ENCODE assay signal across 8 cellular contexts in the genomic region with DNA sequence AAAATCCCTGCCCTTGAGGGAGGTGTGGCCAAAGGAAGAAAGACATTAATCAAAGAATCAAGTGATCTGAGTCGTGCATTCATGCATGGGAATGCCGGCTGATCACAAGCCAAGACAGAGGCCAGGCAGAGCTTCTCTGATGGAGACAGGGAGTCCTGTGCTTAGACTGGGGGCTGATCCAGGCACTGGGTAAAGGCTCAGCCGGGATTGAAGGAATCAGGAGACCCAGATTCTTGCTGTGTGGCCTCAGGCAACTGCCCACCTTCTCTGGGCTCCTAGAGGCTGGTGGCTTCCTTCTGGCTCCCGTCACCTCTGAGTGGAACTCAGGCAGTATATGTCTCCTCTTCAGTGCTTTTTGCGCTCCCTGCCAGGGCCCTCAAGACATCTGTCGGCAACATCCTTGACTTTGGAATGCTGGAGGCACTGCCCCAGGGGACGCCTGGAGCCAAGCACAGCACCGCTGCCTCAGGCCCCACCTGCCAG. TPM values are rescaled to one million over a fixed set of nuclear protein-coding genes. Genes with fewer than 3 reads are reported as not detected.
DNase-seq lines count a peak whose midpoint lies in the region; ATAC-seq and TF ChIP-seq lines count a peak whose summit lies in the region.

No MANE protein-coding gene starts in this region.

- H3K27me3 ChIP-seq in CD4-positive, CD25-positive, alpha-beta regulatory T cell (ENCODE audit: control insufficient read depth, insufficient read depth, low read length) = no peaks in the 10 kb centered on the region
- H3K27me3 ChIP-seq in esophagus (ENCODE audit: control insufficient read depth in 1 of 2, insufficient read depth in 2 of 2, low read length in 2 of 2) = no peaks in the 10 kb centered on the region

- WGBS in esophagus, 2 donors = 37 to 58% methylated on average over 8 of the region's 8 CpGs

- peaks cover 15% of the 10 kb centered on the region for H3K4me1 ChIP-seq in CD4-positive, CD25-positive, alpha-beta regulatory T cell (ENCODE audit: control insufficient read depth, insufficient read depth, low read length, poor library complexity, severe bottlenecking)
- H3K4me1 ChIP-seq in esophagus (ENCODE audit: control insufficient read depth in 2 of 2, insufficient read depth in 2 of 2, low read length in 1 of 2) = peaks cover 19 to 62% of the 10 kb centered on the region in 2 donors

- H3K9me3 ChIP-seq in CD4-positive, CD25-positive, alpha-beta regulatory T cell (ENCODE audit: control insufficient read depth in 2 of 2, low read length in 2 of 2) = no peaks in the 10 kb centered on the region
- H3K9me3 ChIP-seq in esophagus (ENCODE audit: control insufficient read depth in 2 of 2, insufficient read depth in 1 of 2, low read depth in 1 of 2, low read length in 1 of 2) = no peaks in the 10 kb centered on the region

- H3K27ac Mint-ChIP-seq in CD4-positive, CD25-positive, alpha-beta regulatory T cell = peak overlapping the region in 2 of 3 donors; percentile 11 to 41
- H3K27ac Mint-ChIP-seq in progenitor cell of endocrine pancreas = peak overlapping the region; percentile 59

- DNase-seq in CD4-positive, CD25-positive, alpha-beta regulatory T cell = no peak
- DNase-seq in NCI-H2171 treated with DMSO at 0.1 percent for 48 hours (lab: John Stamatoyannopoulos, UW) = peak; percentile 88
- DNase-seq in progenitor cell of endocrine pancreas (ENCODE audit: low spot score, unreplicated experiment) = no peak
- DNase-seq in cerebellar cortex (ENCODE audit: low spot score) = no peak
- no peak for DNase-seq in NCI-H2227 (lab: John Stamatoyannopoulos, UW; ENCODE audit: unreplicated experiment)
- no peak for DNase-seq in NCI-H1048 (lab: John Stamatoyannopoulos, UW)

- H3K4me3 Mint-ChIP-seq in CD4-positive, CD25-positive, alpha-beta regulatory T cell = peak overlapping the region in 1 of 4 donors; percentile 82
- H3K4me3 Mint-ChIP-seq in progenitor cell of endocrine pancreas (ENCODE audit: low read depth) = no peak overlapping the region

- no peak overlapping the region for H3K27ac ChIP-seq in CD4-positive, CD25-positive, alpha-beta regulatory T cell (ENCODE audit: insufficient read depth, low read length, poor library complexity, severe bottlenecking)
- H3K27ac ChIP-seq in esophagus (ENCODE audit: low read depth in 2 of 2, low read length in 1 of 2) = peak overlapping the region; percentile 24 to 82

- peaks cover 0 to 1% (median 0%) of the 10 kb centered on the region in 7 donors for H3K9me3 Mint-ChIP-seq in CD4-positive, CD25-positive, alpha-beta regulatory T cell
- no peaks in the 10 kb centered on the region for H3K9me3 Mint-ChIP-seq in progenitor cell of endocrine pancreas (ENCODE audit: low read depth)

- H3K27me3 Mint-ChIP-seq in CD4-positive, CD25-positive, alpha-beta regulatory T cell = no peaks in the 10 kb centered on the region
- no peaks in the 10 kb centered on the region for H3K27me3 Mint-ChIP-seq in progenitor cell of endocrine pancreas

- no peak overlapping the region for H3K4me3 ChIP-seq in CD4-positive, CD25-positive, alpha-beta regulatory T cell (ENCODE audit: low read depth, low read length)
- no peak overlapping the region for H3K4me3 ChIP-seq in esophagus (ENCODE audit: low read depth in 1 of 2, low read length in 2 of 2)

- TF ChIP-seq CTCF in progenitor cell of endocrine pancreas (IDR thresholded peaks at IDR 0.05; ENCODE audit: unreplicated experiment) = no peak

- H3K36me3 Mint-ChIP-seq in CD4-positive, CD25-positive, alpha-beta regulatory T cell = no peaks in the 10 kb centered on the region
- H3K36me3 Mint-ChIP-seq in progenitor cell of endocrine pancreas (ENCODE audit: insufficient read depth) = no peaks in the 10 kb centered on the region

- ATAC-seq in CD4-positive, CD25-positive, alpha-beta regulatory T cell (ENCODE audit: low read depth in 2 of 2) = no peak
- no peak for ATAC-seq in HG03280 (IDR thresholded peaks at IDR 0.05; ENCODE audit: unreplicated experiment)

- H3K4me1 Mint-ChIP-seq in CD4-positive, CD25-positive, alpha-beta regulatory T cell = peaks cover 6 to 32% (median 11%) of the 10 kb centered on the region in 4 donors
- H3K4me1 Mint-ChIP-seq in progenitor cell of endocrine pancreas (ENCODE audit: low read depth) = peaks cover 55% of the 10 kb centered on the region

- H3K36me3 ChIP-seq in CD4-positive, CD25-positive, alpha-beta regulatory T cell (ENCODE audit: control insufficient read depth, insufficient read depth, low read length) = no peaks in the 10 kb centered on the region
- H3K36me3 ChIP-seq in esophagus (ENCODE audit: control insufficient read depth in 2 of 2, insufficient read depth in 2 of 2, low read length in 1 of 2) = no peaks in the 10 kb centered on the region

RNA-seq across cellular contexts. Expression of gene RAI1, which starts 17.7 kb away (rescaled TPM):
- 11.4 TPM for total RNA-seq in CD4-positive, CD25-positive, alpha-beta regulatory T cell
- 1 to 10 TPM in 3 of 4 donors, under 1 TPM in 1; 0.80 to 1.2 (median 1.1) TPM for polyA plus RNA-seq in CD4-positive, CD25-positive, alpha-beta regulatory T cell
- polyA plus RNA-seq in esophagus = 10 to 100 TPM; 10.7 to 14.4 TPM
- total RNA-seq in progenitor cell of endocrine pancreas = 69.0 and 75.0 TPM in 2 replicates
